1 cellular context compared by ENCODE assay signal in genomic region chr16:67245189-67245585, GRCh38.
TF ChIP-seq lines count a peak whose summit lies in the region.

No MANE protein-coding gene starts in this region.

TF ChIP-seq in H1, 55 proteins besides CTCF, POLR2A, EP300 and RAD21:
- no peak for TF ChIP-seq POU5F1 (IDR thresholded peaks at IDR 0.05; ENCODE audit: low read depth, low read length)
- no peak for TF ChIP-seq SP1 (IDR thresholded peaks at IDR 0.05; ENCODE audit: low read depth, low read length)
- TF ChIP-seq CTBP2 (IDR thresholded peaks at IDR 0.05; ENCODE audit: borderline replicate concordance, insufficient read depth, insufficient read length, low read length) = no peak
- no peak for TF ChIP-seq BCL11A (IDR thresholded peaks at IDR 0.05; ENCODE audit: low read depth in 2 of 2, low read length in 2 of 2)
- no peak for TF ChIP-seq RBBP5 (IDR thresholded peaks at IDR 0.05; ENCODE audit: borderline replicate concordance, low read depth, low read length)
- no peak for TF ChIP-seq HDAC6 (IDR thresholded peaks at IDR 0.05; ENCODE audit: low read depth, low read length)
- no peak for TF ChIP-seq TCF12 (IDR thresholded peaks at IDR 0.05; ENCODE audit: low read depth, low read length)
- no peak for TF ChIP-seq HDAC2 (IDR thresholded peaks at IDR 0.05; ENCODE audit: borderline replicate concordance in 1 of 2, low read depth in 2 of 2, low read length in 2 of 2)
- no peak for TF ChIP-seq ZNF274 (IDR thresholded peaks at IDR 0.05; ENCODE audit: borderline replicate concordance, extremely low read depth, low read length)
- TF ChIP-seq USF2 (IDR thresholded peaks at IDR 0.05; ENCODE audit: low read length) = no peak
- TF ChIP-seq JUND (IDR thresholded peaks at IDR 0.05; ENCODE audit: low read length) = no peak
- TF ChIP-seq YY1 (IDR thresholded peaks at IDR 0.05; ENCODE audit: low read depth, low read length) = no peak
- no peak for TF ChIP-seq NANOG (IDR thresholded peaks at IDR 0.05; ENCODE audit: insufficient read depth, low read depth, low read length, poor library complexity, severe bottlenecking)
- TF ChIP-seq CBX5 (IDR thresholded peaks at IDR 0.05; ENCODE audit: low read depth, low read length) = no peak
- no peak for TF ChIP-seq PHF8 (conservative IDR thresholded peaks at IDR 0.05; ENCODE audit: low read depth, low read length)
